In genomic region chr7:42074079-42074478, GRCh38 we compare ENCODE assay signal across 1 cellular context.
TF ChIP-seq lines count a peak whose summit lies in the region.

No MANE protein-coding gene starts in this region.

TF ChIP-seq in HepG2, 621 proteins besides CTCF, POLR2A, EP300 and RAD21 (continued from another document):
- no peak for TF ChIP-seq ZBTB40 (IDR thresholded peaks at IDR 0.05)
- TF ChIP-seq ZBTB40 (CRISPR knock-in tag; IDR thresholded peaks at IDR 0.05) = no peak
